Comparison of ENCODE assay signal across 8 cellular contexts in genomic region chr13:49936085-49936942, GRCh38. TPM values are rescaled to one million over a fixed set of nuclear protein-coding genes. Genes with fewer than 3 reads are reported as not detected.
DNase-seq lines count a peak whose midpoint lies in the region; ATAC-seq, FAIRE-seq and TF ChIP-seq lines count a peak whose summit lies in the region.

Gene SPRYD7, minus strand, starts transcription at chr13:49936340. Its CDS starts 105 bp downstream, at chr13:49936235.

- TF ChIP-seq POLR2A in HepG2 (IDR thresholded peaks at IDR 0.05; ENCODE audit: insufficient read depth in 1 of 2, low read depth in 2 of 2, low read length in 2 of 2): peak; percentile 49 to 88

- peak; percentile 98 for ATAC-seq in GM19397 (IDR thresholded peaks at IDR 0.05; ENCODE audit: unreplicated experiment)
- ATAC-seq in HG03565 (IDR thresholded peaks at IDR 0.05; ENCODE audit: unreplicated experiment): peak; percentile 98
- peak; percentile 98 for ATAC-seq in HepG2

- DNase-seq in CD4-positive, alpha-beta memory T cell: peak; percentile 89 to 92 (median 92)
- peak; percentile 97 for DNase-seq in NCI-H748 (lab: John Stamatoyannopoulos, UW; ENCODE audit: unreplicated experiment)
- peak; percentile 88 to 94 for DNase-seq in activated CD4-positive, alpha-beta T cell treated with anti-CD3 and anti-CD28 coated beads, Interleukin-2, amount 50 U/mL, for 24 hours (ENCODE audit: low read depth in 1 of 2, low spot score in 1 of 2)
- peak; percentile 99 for DNase-seq in dermis blood vessel endothelial cell
- DNase-seq in HepG2 (ENCODE audit: low spot score): peak; percentile 95
- peak; percentile 96 for DNase-seq in stimulated activated CD4-positive, alpha-beta T cell treated with anti-CD3 and anti-CD28 coated beads, Interleukin-2, amount 100 ng/mL, for 48 hours

- H3K4me3 ChIP-seq in CD4-positive, alpha-beta memory T cell (ENCODE audit: low read length in 2 of 2): peak within 1 kb of the TSS; percentile 66 to 96
- peak within 1 kb of the TSS; percentile 81 to 94 (median 88) for H3K4me3 ChIP-seq in HepG2 (replicated peaks in 1 of 3; ENCODE audit: insufficient read depth in 1 of 3, low read depth in 2 of 3, low read length in 3 of 3)

- H3K27me3 Mint-ChIP-seq in CD4-positive, alpha-beta memory T cell: no peaks in the 10 kb centered on the region

- H3K4me2 ChIP-seq in HepG2 (ENCODE audit: low read depth, low read length): peak within 1 kb of the TSS; percentile 95

- H3K27me3 ChIP-seq in CD4-positive, alpha-beta memory T cell (ENCODE audit: insufficient read depth, low read length): no peaks in the 10 kb centered on the region
- no peaks in the 10 kb centered on the region; a peak in 1 of 5 replicates for H3K27me3 ChIP-seq in HepG2 (ENCODE audit: control insufficient read depth in 1 of 2, insufficient read depth in 2 of 2, low read length in 2 of 2)

- H3K27ac Mint-ChIP-seq in CD4-positive, alpha-beta memory T cell: peak within 1 kb of the TSS; percentile 85 to 97 (median 94)

- POLR2A ChIA-PET in CD4-positive, alpha-beta memory T cell (lab: Charles Lee; ENCODE audit: partially characterized antibody): interaction anchor here (0.9 to 2.2 kb wide), 20 partner anchors 14 to 1886 kb away, joined by 3 to 23 read pairs (median 4); partner anchors contain the start of genes CAB39L, FNDC3A, KPNA3 and PHF11
- POLR2A ChIA-PET in HepG2 (lab: Yijun Ruan, JAX): interaction anchor here (0.7 to 1.5 kb wide), 9 partner anchors 16 to 1517 kb away, joined by 3 to 14 read pairs (median 4); partner anchors contain the start of genes EBPL, INTS6, KPNA3 and TRIM13

- BruUV-seq in HepG2 (replicated peaks; lab: Mats Ljungman, UMichigan): no TSS peak

- peak in 1 of 2 experiments; percentile 46; a peak in 1 of 4 replicates for TF ChIP-seq EP300 in HepG2 (IDR thresholded peaks at IDR 0.05; ENCODE audit: low read depth in 2 of 2, low read length in 2 of 2)
- no peak; the same call in 1 of the 2 replicates for TF ChIP-seq EP300 in HepG2 (CRISPR knock-in tag; IDR thresholded peaks at IDR 0.05; ENCODE audit: borderline replicate concordance)

- TF ChIP-seq RAD21 in HepG2 (CRISPR knock-in tag; IDR thresholded peaks at IDR 0.05): peak; percentile 81

- H3K9me3 Mint-ChIP-seq in CD4-positive, alpha-beta memory T cell: no peaks in the 10 kb centered on the region

- peaks cover 0 to 13% of the 10 kb centered on the region in 2 donors for H3K36me3 Mint-ChIP-seq in CD4-positive, alpha-beta memory T cell

- peak within 1 kb of the TSS; percentile 91 to 97 (median 95) for H3K4me3 Mint-ChIP-seq in CD4-positive, alpha-beta memory T cell

- peaks cover 12 to 23% (median 15%) of the 10 kb centered on the region in 4 donors for H3K4me1 Mint-ChIP-seq in CD4-positive, alpha-beta memory T cell

- CTCF ChIA-PET in CD4-positive, alpha-beta memory T cell (lab: Charles Lee; ENCODE audit: partially characterized antibody): interaction anchor here (0.6 to 1.9 kb wide), 16 partner anchors 10 to 973 kb away, joined by 3 to 10 read pairs (median 3); partner anchors contain the start of genes EBPL, KPNA3 and TRIM13
- CTCF ChIA-PET in HepG2 (lab: Yijun Ruan, JAX; ENCODE audit: low intra/inter-chr PET ratio, low total read pairs): interaction anchor here (0.9 kb wide), 1 partner anchor 287 kb away, joined by 4 read pairs; no protein-coding TSS in a partner anchor

- intact Hi-C loops in CD4-positive, alpha-beta memory T cell (cut with micrococcal nuclease): loop anchor here (1.0 to 10.0 kb wide), 9 partner anchors 61 to 1902 kb away; partner anchors contain the start of genes CAB39L, INTS6, KPNA3 and NUDT15
- intact Hi-C loops in HepG2 (cut with micrococcal nuclease; ENCODE audit: unreplicated experiment): loop anchor here (1.0 to 5.0 kb wide), 3 partner anchors 78 to 188 kb away; partner anchors contain the start of gene KPNA3

- peaks cover 19% of the 10 kb centered on the region for H3K4me1 ChIP-seq in CD4-positive, alpha-beta memory T cell (ENCODE audit: insufficient read depth, low read length)
- H3K4me1 ChIP-seq in HepG2 (ENCODE audit: insufficient read depth, low read length): peaks cover 41% of the 10 kb centered on the region

- H3K9me3 ChIP-seq in CD4-positive, alpha-beta memory T cell (ENCODE audit: control insufficient read depth in 1 of 2, low read length in 2 of 2): no peaks in the 10 kb centered on the region
- no peaks in the 10 kb centered on the region for H3K9me3 ChIP-seq in HepG2 (ENCODE audit: low read length)

- H3K9ac ChIP-seq in HepG2 (ENCODE audit: insufficient read depth, low read depth, low read length): peak within 1 kb of the TSS; percentile 75

- peak within 1 kb of the TSS; percentile 63 for H3K27ac ChIP-seq in CD4-positive, alpha-beta memory T cell (ENCODE audit: low read depth, low read length)
- peak within 1 kb of the TSS; percentile 74 for H3K27ac ChIP-seq in HepG2 (ENCODE audit: extremely low read length, insufficient read depth, low read length)

- in situ Hi-C loops in HepG2 (cut with HindIII; ENCODE audit: extremely low pct_ligation_motif_present, low pct_unique_long_range_greater_than_20kb): no loop called here

- peak; percentile 12 for FAIRE-seq in HepG2 (lab: Jason Lieb, UNC)

- no peaks in the 10 kb centered on the region for H4K20me1 ChIP-seq in HepG2 (ENCODE audit: insufficient read depth, low read length)

- peaks cover 7% of the 10 kb centered on the region for H3K79me2 ChIP-seq in HepG2 (ENCODE audit: insufficient read depth, low read length)

- 2% methylated on average over 22 of the region's 65 CpGs for WGBS in HepG2 (ENCODE audit: low lambda C conversion rate)

- no peaks in the 10 kb centered on the region for H3K36me3 ChIP-seq in CD4-positive, alpha-beta memory T cell (ENCODE audit: insufficient read depth, low read length)
- no peaks in the 10 kb centered on the region for H3K36me3 ChIP-seq in HepG2 (replicated peaks in 1 of 2; ENCODE audit: control insufficient read depth in 1 of 2, insufficient read depth in 2 of 2, low read length in 2 of 2)

- peak; percentile 99 for TF ChIP-seq CTCF in HepG2 (CRISPR knock-in tag; IDR thresholded peaks at IDR 0.05)

- peak within 1 kb of the TSS; percentile 18 for H2AFZ ChIP-seq in HepG2 (ENCODE audit: low read length)

TF ChIP-seq in HepG2, 621 proteins besides CTCF, POLR2A, EP300 and RAD21 (continues in another document):
- TF ChIP-seq THAP9 (CRISPR knock-in tag; IDR thresholded peaks at IDR 0.05; ENCODE audit: borderline replicate concordance): peak; percentile 46; the same call in 1 of the 2 replicates
- peak; percentile 81 for TF ChIP-seq PHF21A (CRISPR knock-in tag; IDR thresholded peaks at IDR 0.05)
- TF ChIP-seq ELF4 (CRISPR knock-in tag; IDR thresholded peaks at IDR 0.05; ENCODE audit: borderline replicate concordance): peak; percentile 50; the same call in 1 of the 2 replicates
- TF ChIP-seq ZNF619 (CRISPR knock-in tag; IDR thresholded peaks at IDR 0.05): peak; percentile 80; the same call in 1 of the 2 replicates

RNA-seq across cellular contexts. Expression of gene SPRYD7, which starts in this region (rescaled TPM):
- 1 to 10 TPM; 3.3 to 5.1 TPM for total RNA-seq in CD4-positive, alpha-beta memory T cell
- polyA plus RNA-seq in CD4-positive, alpha-beta memory T cell: 1 to 10 TPM; 3.0 to 3.2 TPM
- total RNA-seq in dermis blood vessel endothelial cell: 3.9 and 4.9 TPM in 2 replicates
- total RNA-seq in HepG2 (2016; rRNA removed; fragmentation: Illumina TruSeq; extraction: Trizol): 5.9 and 6.8 TPM in 2 replicates
- total RNA-seq in HepG2 (2016; cell fraction: cytosol; rRNA removed; fragmentation: Illumina TruSeq; extraction: Trizol; ENCODE audit: low read depth): 0.97 and 1.0 TPM in 2 replicates
- 5.3 and 8.0 TPM in 2 replicates for total RNA-seq in HepG2 (2016; cell fraction: insoluble cytoplasmic fraction; rRNA removed; fragmentation: Illumina TruSeq; extraction: Trizol)
- total RNA-seq in HepG2 (2016; cell fraction: membrane; rRNA removed; fragmentation: Illumina TruSeq; extraction: Trizol): 2.8 TPM in 2 replicates
- total RNA-seq in HepG2 (2016; cell fraction: nucleus; rRNA removed; fragmentation: Illumina TruSeq; extraction: Trizol): 2.6 and 3.9 TPM in 2 replicates
- polyA plus RNA-seq in HepG2 (2011; rRNA removed): 2.2 and 2.7 TPM in 2 replicates
- polyA plus RNA-seq in HepG2 (2011; cell fraction: cytosol; rRNA removed): 1.2 and 1.7 TPM in 2 replicates
- polyA plus RNA-seq in HepG2 (2011; cell fraction: nucleus; rRNA removed): 1.6 TPM in 2 replicates
- polyA plus RNA-seq in HepG2 (2012): 4.8 and 6.4 TPM in 2 replicates
- 0.95 and 1.1 TPM in 2 replicates for polyA plus RNA-seq in HepG2 (2016; cell fraction: cytosol; fragmentation: Illumina TruSeq; extraction: Trizol; ENCODE audit: low read depth)
- polyA plus RNA-seq in HepG2 (2016; cell fraction: insoluble cytoplasmic fraction; fragmentation: Illumina TruSeq; extraction: Trizol; ENCODE audit: low read depth): 11.8 and 13.0 TPM in 2 replicates
- 2.9 and 3.0 TPM in 2 replicates for polyA plus RNA-seq in HepG2 (2016; cell fraction: membrane; fragmentation: Illumina TruSeq; extraction: Trizol; ENCODE audit: low read depth)
- polyA plus RNA-seq in HepG2 (2016; cell fraction: nucleus; fragmentation: Illumina TruSeq; extraction: Trizol; ENCODE audit: insufficient read depth, low read depth): 6.9 and 7.1 TPM in 2 replicates
- 0.80 and 0.82 TPM in 2 replicates for polyA minus RNA-seq in HepG2 (2011; rRNA and poly(A)+ RNA removed; ENCODE audit: low replicate concordance)
- polyA minus RNA-seq in HepG2 (2011; cell fraction: cytosol; rRNA and poly(A)+ RNA removed): 1.5 and 1.9 TPM in 2 replicates
- 2.7 and 3.2 TPM in 2 replicates for polyA minus RNA-seq in HepG2 (2011; cell fraction: nucleus; rRNA and poly(A)+ RNA removed)

Comparison
In these comparisons a context has a peak if more than half of its experiments do, and no peak if none do; other contexts are left out.
1. Peak in every context shown above with its lines: DNase-seq, ATAC-seq, H3K4me3 ChIP-seq and H3K27ac ChIP-seq.